Comparison of ENCODE assay signal across 22 cellular contexts in genomic region chr2:604385-604784, GRCh38.
"Had no signal": no experiment of that assay in that cellular context is flagged by ENCODE, and none has a peak within 500 bp of the region (broad histone marks: within the 10 kb centered on the region; RNA-seq: fewer than 3 reads in every experiment).

No MANE protein-coding gene starts in this region.

- H3K4me3 ChIP-seq: heart left ventricle, right atrium auricular region, testis, transverse colon had no signal

- H3K4me1 Mint-ChIP-seq: activated CD4-positive, alpha-beta memory T cell treated with anti-CD3 and anti-CD28 coated beads, Interleukin-2, amount 10 ng/mL, durations not matched to agents 7 days and 5 days; immature natural killer cell; naive thymus-derived CD4-positive, alpha-beta T cell had no signal

- H3K9me3 ChIP-seq: heart left ventricle, right atrium auricular region, testis, transverse colon had no signal

- H3K36me3 ChIP-seq: heart left ventricle, right atrium auricular region, transverse colon, WERI-Rb-1 had no signal

- H3K27ac ChIP-seq: heart left ventricle, right atrium auricular region, testis, transverse colon, WERI-Rb-1 had no signal

- DNase-seq: activated CD4-positive, alpha-beta memory T cell treated with anti-CD3 and anti-CD28 coated beads, Interleukin-2, amount 10 ng/mL, durations not matched to agents 7 days and 5 days; activated CD4-positive, alpha-beta T cell treated with anti-CD3 and anti-CD28 coated beads for 48 hours; activated effector memory CD4-positive, alpha-beta T cell treated with Interleukin-2 at 50 U/mL for 16 hours; activated naive CD4-positive, alpha-beta T cell treated with anti-CD3 and anti-CD28 coated beads for 36 hours; foreskin fibroblast; heart left ventricle; immature natural killer cell; midbrain; occipital lobe; stimulated activated CD4-positive, alpha-beta T cell treated with anti-CD3 and anti-CD28 coated beads, Interleukin-15, amount 100 ng/mL, for 24 hours; stimulated activated CD4-positive, alpha-beta T cell treated with anti-CD3 and anti-CD28 coated beads, Interleukin-2, amount 100 ng/mL, for 24 hours; stimulated activated naive CD4-positive, alpha-beta T cell; SW 1271; T-helper 9 cell; testis; transverse colon; WERI-Rb-1 had no signal

- H3K27me3 Mint-ChIP-seq: activated CD4-positive, alpha-beta memory T cell treated with anti-CD3 and anti-CD28 coated beads, Interleukin-2, amount 10 ng/mL, durations not matched to agents 7 days and 5 days had no signal

- H3K4me1 ChIP-seq: heart left ventricle, right atrium auricular region, testis, transverse colon had no signal

- H3K9me3 Mint-ChIP-seq: activated CD4-positive, alpha-beta memory T cell treated with anti-CD3 and anti-CD28 coated beads, Interleukin-2, amount 10 ng/mL, durations not matched to agents 7 days and 5 days; activated naive CD4-positive, alpha-beta T cell treated with anti-CD3 and anti-CD28 coated beads for 36 hours; immature natural killer cell; T-helper 1 cell treated with Interleukin-12 subunit alpha and Interleukin-12 subunit beta and Interleukin-4 antibody, amounts not matched to agents 30 μg/mL and 1 μg/mL, for 36 hours had no signal

- H3K36me3 Mint-ChIP-seq: immature natural killer cell; naive thymus-derived CD4-positive, alpha-beta T cell had no signal

- ATAC-seq: activated CD4-positive, CD25-positive, alpha-beta regulatory T cell treated with anti-CD3 and anti-CD28 coated beads, Interleukin-2, amount 50 U/mL, for 24 hours; esophagus mucosa; heart left ventricle; naive thymus-derived CD4-positive, alpha-beta T cell had no signal

- H3K27ac Mint-ChIP-seq: activated CD4-positive, alpha-beta memory T cell treated with anti-CD3 and anti-CD28 coated beads, Interleukin-2, amount 10 ng/mL, durations not matched to agents 7 days and 5 days; activated naive CD4-positive, alpha-beta T cell treated with anti-CD3 and anti-CD28 coated beads for 36 hours; T-helper 1 cell treated with Interleukin-12 subunit alpha and Interleukin-12 subunit beta and Interleukin-4 antibody, amounts not matched to agents 30 μg/mL and 1 μg/mL, for 36 hours had no signal

- H3K4me3 Mint-ChIP-seq: activated CD4-positive, alpha-beta memory T cell treated with anti-CD3 and anti-CD28 coated beads, Interleukin-2, amount 10 ng/mL, durations not matched to agents 7 days and 5 days; activated naive CD4-positive, alpha-beta T cell treated with anti-CD3 and anti-CD28 coated beads for 36 hours; immature natural killer cell; naive thymus-derived CD4-positive, alpha-beta T cell; T-helper 1 cell treated with Interleukin-12 subunit alpha and Interleukin-12 subunit beta and Interleukin-4 antibody, amounts not matched to agents 30 μg/mL and 1 μg/mL, for 36 hours had no signal

- H3K27me3 ChIP-seq: right atrium auricular region, testis, transverse colon had no signal
